Comparison of ENCODE assay signal across 14 cellular contexts in genomic region chr11:44542372-44542771, GRCh38.
"Had no signal": no experiment of that assay in that cellular context is flagged by ENCODE, and none has a peak within 500 bp of the region (broad histone marks: within the 10 kb centered on the region; RNA-seq: fewer than 3 reads in every experiment).

No MANE protein-coding gene starts in this region.

- H3K4me3 Mint-ChIP-seq: neural crest cell had no signal

- H3K4me3 ChIP-seq: coronary artery, gastrocnemius medialis, heart right ventricle, left lung, stomach had no signal

- H3K27me3 ChIP-seq: heart right ventricle, left lung had no signal

- H3K9me3 ChIP-seq: gastrocnemius medialis, left lung had no signal

- DNase-seq: activated CD4-positive, alpha-beta T cell treated with anti-CD3 and anti-CD28 coated beads, Interleukin-2, amount 50 U/mL, for 48 hours; activated CD4-positive, CD25-positive, alpha-beta regulatory T cell treated with anti-CD3 and anti-CD28 coated beads, Interleukin-2, amount 50 U/mL, for 72 hours; activated CD8-positive, alpha-beta memory T cell treated with anti-CD3 and anti-CD28 coated beads, Interleukin-2, amount 50 U/mL, for 48 hours; activated naive CD4-positive, alpha-beta T cell treated with Interleukin-2 at 50 U/mL for 16 hours; effector CD4-positive, alpha-beta T cell; gastrocnemius medialis; heart right ventricle; left lung; mesenchymal stem cell; stimulated activated CD4-positive, alpha-beta T cell treated with anti-CD3 and anti-CD28 coated beads, Interleukin-4, amount 100 ng/mL, for 1 hour; stimulated activated CD8-positive, alpha-beta memory T cell treated with anti-CD3 and anti-CD28 coated beads, Interleukin-4, amount 100 ng/mL, for 48 hours; stomach had no signal

- H3K36me3 ChIP-seq: gastrocnemius medialis, heart right ventricle, left lung, stomach had no signal

- H3K27ac ChIP-seq: coronary artery, gastrocnemius medialis, heart right ventricle, left lung, stomach had no signal

- ATAC-seq: gastrocnemius medialis, heart right ventricle, left lung had no signal
